Comparison of ENCODE assay signal across 16 cellular contexts in genomic region chr17:21170829-21171228, GRCh38. TPM values are rescaled to one million over a fixed set of nuclear protein-coding genes. Genes with fewer than 3 reads are reported as not detected.
DNase-seq lines count a peak whose midpoint lies in the region; ATAC-seq and TF ChIP-seq lines count a peak whose summit lies in the region.
"Had no signal": no experiment of that assay in that cellular context is flagged by ENCODE, and none has a peak within 500 bp of the region (broad histone marks: within the 10 kb centered on the region; RNA-seq: fewer than 3 reads in every experiment).

No MANE protein-coding gene starts in this region.

- WGBS in heart left ventricle, 4 donors: 50 to 75% (median 55%) methylated on average over 8 of the region's 8 CpGs
- 57 to 78% methylated on average over 1 to 8 of the region's 8 CpGs for WGBS in transverse colon (ENCODE audit: low coverage in 1 of 2), 2 donors
- WGBS in stomach, 5 donors: 81 to 89% (median 87%) methylated on average over 8 of the region's 8 CpGs

- H3K36me3 ChIP-seq in heart left ventricle (peaks cover 0 to 32% (median 11%) of the 10 kb centered on the region in 9 donors), transverse colon (no peaks in the 10 kb centered on the region), stomach (peaks cover 11 to 42% (median 36%) of the 10 kb centered on the region in 4 donors)

- no peak for DNase-seq in heart left ventricle
- no peak for DNase-seq in Right ventricle myocardium superior
- DNase-seq in activated T-helper 1 cell treated with anti-CD3 and anti-CD28 coated beads, Interleukin-12 subunit alpha, Interleukin-12 subunit beta, Interleukin-2, Interleukin-4 antibody, amounts not matched to agents 30 ng/mL and 10 ng/mL and 1 ng/mL, durations not matched to agents 14 hours and 24 hours and 36 hours (ENCODE audit: low spot score): no peak
- DNase-seq in midbrain (lab: John Stamatoyannopoulos, UW): peak; percentile 10
- DNase-seq in transverse colon: no peak
- DNase-seq in stomach: no peak
- DNase-seq in NCI-H524 treated with DMSO at 0.1 percent for 48 hours (lab: John Stamatoyannopoulos, UW): no peak
- DNase-seq in CD1c-positive myeloid dendritic cell (ENCODE audit: extremely low spot score): no peak
- DNase-seq: GF-D8; HFFc6; lower lobe of right lung; NCI-H1930; NCI-H510A; OCI-M1; SK-N-SH; stimulated activated CD4-positive, alpha-beta T cell treated with anti-CD3 and anti-CD28 coated beads, Interleukin-4, amount 100 ng/mL, for 1 hour had no signal

- H3K27me3 ChIP-seq in heart left ventricle (no peaks in the 10 kb centered on the region), transverse colon (no peaks in the 10 kb centered on the region), stomach (no peaks in the 10 kb centered on the region)

- H3K27me3 Mint-ChIP-seq in activated T-helper 1 cell treated with anti-CD3 and anti-CD28 coated beads, Interleukin-12 subunit alpha, Interleukin-12 subunit beta, Interleukin-2, Interleukin-4 antibody, amounts not matched to agents 30 ng/mL and 10 ng/mL and 1 ng/mL, durations not matched to agents 14 hours and 24 hours and 36 hours (ENCODE audit: insufficient read depth): no peaks in the 10 kb centered on the region

- TF ChIP-seq CTCF in heart left ventricle (IDR thresholded peaks at IDR 0.05) (no peak), transverse colon (IDR thresholded peaks at IDR 0.05) (no peak), stomach (IDR thresholded peaks at IDR 0.05) (no peak)

- H3K27ac ChIP-seq in heart left ventricle: peak overlapping the region in 7 of 12 donors; percentile 14 to 64 (median 31)
- peak overlapping the region in 3 of 4 donors; percentile 10 to 65 (median 22) for H3K27ac ChIP-seq in transverse colon
- H3K27ac ChIP-seq in stomach: peak overlapping the region in 2 of 5 donors; percentile 18 to 63
- H3K27ac ChIP-seq: lower lobe of right lung had no signal

- TF ChIP-seq EP300 in transverse colon (IDR thresholded peaks at IDR 0.05; ENCODE audit: low read depth) (no peak), stomach (IDR thresholded peaks at IDR 0.05) (no peak)

- H3K4me3 ChIP-seq in heart left ventricle (no peak overlapping the region), transverse colon (no peak overlapping the region), stomach (no peak overlapping the region)
- H3K4me3 ChIP-seq: lower lobe of right lung had no signal

- H3K9me3 ChIP-seq in heart left ventricle (no peaks in the 10 kb centered on the region), transverse colon (no peaks in the 10 kb centered on the region), stomach (no peaks in the 10 kb centered on the region)
- H3K9me3 ChIP-seq: lower lobe of right lung, SK-N-SH had no signal

- no peaks in the 10 kb centered on the region for H3K9me3 Mint-ChIP-seq in activated T-helper 1 cell treated with anti-CD3 and anti-CD28 coated beads, Interleukin-12 subunit alpha, Interleukin-12 subunit beta, Interleukin-2, Interleukin-4 antibody, amounts not matched to agents 30 ng/mL and 10 ng/mL and 1 ng/mL, durations not matched to agents 14 hours and 24 hours and 36 hours
- H3K9me3 Mint-ChIP-seq: HFFc6 had no signal

- peak overlapping the region; percentile 31 for H3K27ac Mint-ChIP-seq in activated T-helper 1 cell treated with anti-CD3 and anti-CD28 coated beads, Interleukin-12 subunit alpha, Interleukin-12 subunit beta, Interleukin-2, Interleukin-4 antibody, amounts not matched to agents 30 ng/mL and 10 ng/mL and 1 ng/mL, durations not matched to agents 14 hours and 24 hours and 36 hours
- H3K27ac Mint-ChIP-seq: HFFc6 had no signal

- TF ChIP-seq POLR2A in heart left ventricle (IDR thresholded peaks at IDR 0.05) (no peak), transverse colon (IDR thresholded peaks at IDR 0.05) (no peak), stomach (IDR thresholded peaks at IDR 0.05) (no peak)

- in situ Hi-C loops in transverse colon (cut with MboI; ENCODE audit: low pct_ligation_motif_present in 1 of 4, low pct_unique_long_range_greater_than_20kb in 1 of 4, low sequenced_read_pairs in 3 of 4): no loop called here

- H3K36me3 Mint-ChIP-seq in activated T-helper 1 cell treated with anti-CD3 and anti-CD28 coated beads, Interleukin-12 subunit alpha, Interleukin-12 subunit beta, Interleukin-2, Interleukin-4 antibody, amounts not matched to agents 30 ng/mL and 10 ng/mL and 1 ng/mL, durations not matched to agents 14 hours and 24 hours and 36 hours (ENCODE audit: low read depth): peaks cover 7% of the 10 kb centered on the region

- H3K4me3 Mint-ChIP-seq in activated T-helper 1 cell treated with anti-CD3 and anti-CD28 coated beads, Interleukin-12 subunit alpha, Interleukin-12 subunit beta, Interleukin-2, Interleukin-4 antibody, amounts not matched to agents 30 ng/mL and 10 ng/mL and 1 ng/mL, durations not matched to agents 14 hours and 24 hours and 36 hours: no peak overlapping the region
- H3K4me3 Mint-ChIP-seq: HFFc6 had no signal

- peak in 1 of 4 donors; percentile 7 for ATAC-seq in heart left ventricle
- no peak for ATAC-seq in Right ventricle myocardium superior (ENCODE audit: poor library complexity)
- ATAC-seq: lower lobe of right lung had no signal

- H3K4me1 Mint-ChIP-seq in activated T-helper 1 cell treated with anti-CD3 and anti-CD28 coated beads, Interleukin-12 subunit alpha, Interleukin-12 subunit beta, Interleukin-2, Interleukin-4 antibody, amounts not matched to agents 30 ng/mL and 10 ng/mL and 1 ng/mL, durations not matched to agents 14 hours and 24 hours and 36 hours (ENCODE audit: low read depth): peaks cover 19% of the 10 kb centered on the region

- intact Hi-C loops in heart left ventricle (cut with DNase I) (loop anchor here in 2 of 10 donors (2.0 to 5.0 kb wide), 2 partner anchors 41 to 42 kb away; partner anchors contain the start of gene TMEM11 (in 1 of the 2)), Right ventricle myocardium superior (cut with DNase I) (no loop called here), transverse colon (cut with DNase I; ENCODE audit: low total_unique reads) (no loop called here), stomach (cut with DNase I; ENCODE audit: low total_unique reads) (no loop called here)
- intact Hi-C loops in activated T-helper 1 cell treated with anti-CD3 and anti-CD28 coated beads, Interleukin-12 subunit alpha, Interleukin-12 subunit beta, Interleukin-2, Interleukin-4 antibody, amounts not matched to agents 30 ng/mL and 10 ng/mL and 1 ng/mL, durations not matched to agents 14 hours and 24 hours and 36 hours (cut with micrococcal nuclease): no loop called here

- H3K4me1 ChIP-seq in heart left ventricle (peaks cover 0 to 73% (median 51%) of the 10 kb centered on the region in 12 donors), transverse colon (peaks cover 5 to 31% (median 14%) of the 10 kb centered on the region in 4 donors), stomach (peaks cover 11 to 54% (median 22%) of the 10 kb centered on the region in 4 donors)

RNA-seq across cellular contexts. Expression of gene TMEM11, which starts 43.1 kb away (rescaled TPM):
- total RNA-seq in heart left ventricle: 10 to 100 TPM; 23.2 to 46.6 (median 32.0) TPM
- 10 to 100 TPM; 59.2 to 59.7 TPM for polyA plus RNA-seq in heart left ventricle
- total RNA-seq in Right ventricle myocardium superior: 31.9 TPM
- total RNA-seq in activated T-helper 1 cell treated with anti-CD3 and anti-CD28 coated beads, Interleukin-12 subunit alpha, Interleukin-12 subunit beta, Interleukin-2, Interleukin-4 antibody, amounts not matched to agents 30 ng/mL and 10 ng/mL and 1 ng/mL, durations not matched to agents 14 hours and 24 hours and 36 hours: 33.5 and 35.6 TPM in 2 replicates
- 10 to 100 TPM; 15.1 to 35.0 (median 24.5) TPM for total RNA-seq in transverse colon
- 10 to 100 TPM in 1 of 5 donors, 1 to 10 TPM in 3, under 1 TPM in 1; 0.87 to 17.7 (median 2.3) TPM for total RNA-seq in stomach
- polyA plus RNA-seq in stomach: 10 to 100 TPM; 23.8 to 30.8 (median 25.0) TPM

RNA-seq across cellular contexts. Expression of gene DHRS7B, which starts 44.1 kb away (rescaled TPM):
- 10 to 100 TPM; 20.2 to 45.2 (median 34.7) TPM for total RNA-seq in heart left ventricle
- polyA plus RNA-seq in heart left ventricle: 10 to 100 TPM; 40.5 to 42.2 TPM
- 22.4 TPM for total RNA-seq in Right ventricle myocardium superior
- total RNA-seq in activated T-helper 1 cell treated with anti-CD3 and anti-CD28 coated beads, Interleukin-12 subunit alpha, Interleukin-12 subunit beta, Interleukin-2, Interleukin-4 antibody, amounts not matched to agents 30 ng/mL and 10 ng/mL and 1 ng/mL, durations not matched to agents 14 hours and 24 hours and 36 hours: 20.0 and 23.6 TPM in 2 replicates
- 10 to 100 TPM; 14.6 to 80.6 (median 47.7) TPM for total RNA-seq in transverse colon
- 10 to 100 TPM in 3 of 5 donors, 1 to 10 TPM in 1, not detected in 1; 5.8 to 32.9 (median 19.5) TPM for total RNA-seq in stomach
- 10 to 100 TPM; 12.8 to 27.8 (median 20.3) TPM for polyA plus RNA-seq in stomach
